ENCODE assay signal across 9 cellular contexts in genomic region chr11:117618956-117619355, GRCh38.
DNase-seq lines count a peak whose midpoint lies in the region; ATAC-seq and TF ChIP-seq lines count a peak whose summit lies in the region.
"Had no signal": no experiment of that assay in that cellular context is flagged by ENCODE, and none has a peak within 500 bp of the region (broad histone marks: within the 10 kb centered on the region; RNA-seq: fewer than 3 reads in every experiment).

No MANE protein-coding gene starts in this region.

- DNase-seq in H7 = peak; percentile 78
- peak; percentile 82 for DNase-seq in NCI-H2171 (lab: John Stamatoyannopoulos, UW)
- peak; percentile 91 for DNase-seq in cerebellum (ENCODE audit: low spot score)
- peak; percentile 58 for DNase-seq in pons (ENCODE audit: low spot score)
- no peak for DNase-seq in OCI-M2 (lab: John Stamatoyannopoulos, UW; ENCODE audit: unreplicated experiment)
- DNase-seq in spleen = no peak
- DNase-seq: NCI-H187 treated with DMSO at 0.1 percent for 48 hours had no signal

- H3K36me3 ChIP-seq in H7 (replicated peaks; ENCODE audit: control insufficient read depth, insufficient read depth, low read length) (no peaks in the 10 kb centered on the region), spleen (no peaks in the 10 kb centered on the region)
- H3K36me3 ChIP-seq: vagina had no signal

- peaks cover 0 to 21% (median 13%) of the 10 kb centered on the region in 8 donors for H3K9me3 ChIP-seq in spleen
- H3K9me3 ChIP-seq: vagina had no signal

- H3K4me3 ChIP-seq in H7 (ENCODE audit: insufficient read depth, low read depth, low read length) (no peak overlapping the region), spleen (no peak overlapping the region)
- H3K4me3 ChIP-seq: vagina had no signal

- TF ChIP-seq CTCF in spleen (IDR thresholded peaks at IDR 0.05 in 8 of 11, conservative IDR thresholded peaks at IDR 0.05 in 3 of 11) = no peak

- no peaks in the 10 kb centered on the region for H3K27me3 ChIP-seq in H7 (ENCODE audit: control insufficient read depth, insufficient read depth, low read length)
- peaks cover 0 to 5% (median 0%) of the 10 kb centered on the region in 7 donors for H3K27me3 ChIP-seq in spleen (replicated peaks in 1 of 7)
- H3K27me3 ChIP-seq: vagina had no signal

- no peak for TF ChIP-seq POLR2A in spleen (IDR thresholded peaks at IDR 0.05)

- intact Hi-C loops in spleen (cut with DNase I; ENCODE audit: low total_unique reads) = no loop called here

- 69 to 84% (median 75%) methylated on average over 8 of the region's 8 CpGs for WGBS in spleen, 5 donors

- ATAC-seq in HG02763 (IDR thresholded peaks at IDR 0.05; ENCODE audit: unreplicated experiment) = no peak

- no peaks in the 10 kb centered on the region for H3K4me1 ChIP-seq in spleen
- H3K4me1 ChIP-seq: vagina had no signal

- no peak overlapping the region for H3K27ac ChIP-seq in spleen
- H3K27ac ChIP-seq: vagina had no signal

Comparison
In these comparisons a context has a peak if more than half of its experiments do, and no peak if none do; other contexts are left out.
1. DNase-seq: peak in H7 (single experiment), NCI-H2171 (single experiment), cerebellum (single experiment) and pons (single experiment); none in OCI-M2 (single experiment) and spleen (single experiment).